Comparison of ENCODE assay signal across 24 cellular contexts in the genomic region with DNA sequence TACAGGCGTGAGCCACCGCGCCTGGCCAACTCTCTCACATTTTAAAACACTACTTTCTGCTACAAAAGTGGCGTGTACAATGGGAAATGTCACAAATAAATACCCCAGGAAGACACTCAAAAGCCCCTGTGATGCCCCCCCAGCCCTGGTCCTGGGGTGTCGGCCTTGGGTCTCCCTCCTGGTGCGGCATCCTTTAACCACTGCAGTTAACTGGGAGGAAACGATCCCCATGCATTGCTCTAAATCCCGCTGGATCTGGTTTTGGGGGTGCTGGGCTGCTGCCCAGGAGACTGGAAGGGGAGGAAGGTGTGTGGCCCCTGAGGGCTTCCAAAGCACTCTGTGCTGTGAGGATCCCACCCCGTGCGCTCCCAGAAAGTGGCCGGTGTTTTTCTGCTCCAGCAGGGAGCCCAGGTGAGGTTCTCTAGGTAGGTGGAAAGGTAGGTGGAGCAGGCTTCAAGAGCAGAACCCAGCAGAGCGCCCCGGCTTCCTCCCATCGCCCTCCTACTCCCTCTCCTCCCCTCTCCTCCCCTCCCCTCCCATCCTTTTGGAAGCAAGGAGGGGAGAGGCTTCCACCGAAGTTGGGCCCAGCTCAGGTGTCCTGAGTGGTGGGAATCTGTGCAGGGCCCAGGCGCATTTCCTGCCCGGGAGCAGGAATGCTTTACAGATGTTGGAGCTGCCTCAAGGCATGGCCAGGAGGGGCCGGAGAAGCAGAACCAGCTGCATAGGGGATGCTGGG.
DNase-seq lines count a peak whose midpoint lies in the region; ATAC-seq, FAIRE-seq and TF ChIP-seq lines count a peak whose summit lies in the region.
"Had no signal": no experiment of that assay in that cellular context is flagged by ENCODE, and none has a peak within 500 bp of the region (broad histone marks: within the 10 kb centered on the region; RNA-seq: fewer than 3 reads in every experiment).

No MANE protein-coding gene starts in this region.

- H3K9me2 ChIP-seq in GM23338 (ENCODE audit: insufficient read depth) = peaks cover 2% of the 10 kb centered on the region

- peaks cover 21% of the 10 kb centered on the region for H3K36me3 Mint-ChIP-seq in activated CD4-positive, alpha-beta T cell treated with anti-CD3 and anti-CD28 coated beads, Interleukin-2, amount 10 ng/mL, durations not matched to agents 24 days and 14 days (ENCODE audit: low read depth)
- peaks cover 23% of the 10 kb centered on the region for H3K36me3 Mint-ChIP-seq in activated CD4-positive, alpha-beta T cell treated with anti-CD3 and anti-CD28 coated beads for 36 hours (ENCODE audit: low read depth)
- H3K36me3 Mint-ChIP-seq in GM23338 (ENCODE audit: low read depth) = peaks cover 32% of the 10 kb centered on the region
- H3K36me3 Mint-ChIP-seq in endodermal cell (ENCODE audit: low read depth) = peaks cover 27% of the 10 kb centered on the region

- no peaks in the 10 kb centered on the region for H3K27me3 ChIP-seq in GM23338 (ENCODE audit: insufficient read depth)
- no peaks in the 10 kb centered on the region for H3K27me3 ChIP-seq in endodermal cell (ENCODE audit: control insufficient read depth, insufficient read depth, low read length, poor library complexity, severe bottlenecking)
- H3K27me3 ChIP-seq in trophoblast cell (ENCODE audit: insufficient read depth, low read length) = no peaks in the 10 kb centered on the region
- H3K27me3 ChIP-seq: adrenal gland, BLaER1, cardiac muscle cell, left lung, tibial nerve had no signal

- H2AFZ ChIP-seq in GM23338 (no peak overlapping the region), trophoblast cell (ENCODE audit: insufficient read depth, low read length, poor library complexity) (no peak overlapping the region)
- H2AFZ ChIP-seq: GM23248 had no signal

- H2BK5ac ChIP-seq in trophoblast cell (ENCODE audit: low read depth, low read length, poor library complexity) = no peak overlapping the region

- H3K36me3 ChIP-seq in GM23338 (ENCODE audit: insufficient read depth) (peaks cover 3% of the 10 kb centered on the region; the same call in 1 of the 2 replicates), endodermal cell (ENCODE audit: control insufficient read depth, insufficient read depth, low read length) (peaks cover 26% of the 10 kb centered on the region), trophoblast cell (ENCODE audit: control insufficient read depth in 1 of 2, insufficient read depth in 2 of 2, low read length in 2 of 2) (peaks cover 12 to 19% of the 10 kb centered on the region in 2 experiments)
- H3K36me3 ChIP-seq: cardiac muscle cell had no signal

- no peak overlapping the region for H2BK120ac ChIP-seq in trophoblast cell (ENCODE audit: insufficient read depth, low read length, poor library complexity)

- H3K27ac ChIP-seq in GM23338 (ENCODE audit: low read depth) (peak overlapping the region; percentile 81), endodermal cell (ENCODE audit: low read depth, low read length) (no peak overlapping the region), trophoblast cell (ENCODE audit: low read depth, low read length) (no peak overlapping the region)
- H3K27ac ChIP-seq: adrenal gland, BLaER1, cardiac muscle cell, GM23248, left lung, tibial nerve had no signal

- H3K9me3 Mint-ChIP-seq in activated CD4-positive, alpha-beta T cell treated with anti-CD3 and anti-CD28 coated beads, Interleukin-2, amount 10 ng/mL, durations not matched to agents 24 days and 14 days = no peaks in the 10 kb centered on the region
- no peaks in the 10 kb centered on the region for H3K9me3 Mint-ChIP-seq in activated CD4-positive, alpha-beta T cell treated with anti-CD3 and anti-CD28 coated beads for 36 hours (ENCODE audit: low read depth)
- H3K9me3 Mint-ChIP-seq in GM23338 (peaks cover 5% of the 10 kb centered on the region; the same call in 2 of the 3 replicates), endodermal cell (no peaks in the 10 kb centered on the region)
- H3K9me3 Mint-ChIP-seq: activated T-helper 1 cell treated with anti-CD3 and anti-CD28 coated beads, Interleukin-12 subunit alpha, Interleukin-12 subunit beta, Interleukin-2, Interleukin-4 antibody, amounts not matched to agents 30 ng/mL and 10 ng/mL and 1 ng/mL, durations not matched to agents 14 hours and 24 hours and 36 hours had no signal

- no peak overlapping the region for H2BK12ac ChIP-seq in trophoblast cell (ENCODE audit: low read length)

- CTCF ChIA-PET in activated CD4-positive, alpha-beta T cell treated with anti-CD3 and anti-CD28 coated beads for 36 hours (lab: Charles Lee) = interaction anchor here (0.8 to 1.3 kb wide), 2 partner anchors 47 to 470 kb away, joined by 3 to 4 read pairs; no protein-coding TSS in a partner anchor

- H3K4me3 ChIP-seq in GM23338 = no peak overlapping the region
- no peak overlapping the region for H3K4me3 ChIP-seq in endodermal cell (ENCODE audit: low read length)
- H3K4me3 ChIP-seq in trophoblast cell (ENCODE audit: low read depth, low read length) = no peak overlapping the region
- H3K4me3 ChIP-seq: adrenal gland, BLaER1, cardiac muscle cell, GM23248, left lung, mucosa of descending colon, tibial nerve had no signal

- no peak overlapping the region for H3K9ac ChIP-seq in endodermal cell (ENCODE audit: extremely low read depth, low read length, poor library complexity, severe bottlenecking)
- H3K9ac ChIP-seq in trophoblast cell (ENCODE audit: low read length) = no peak overlapping the region
- H3K9ac ChIP-seq: BLaER1, GM23248 had no signal

- 84 to 91% methylated on average over 5 to 15 of the region's 18 CpGs for WGBS in endodermal cell (ENCODE audit: insufficient coverage in 1 of 2, insufficient read length in 1 of 2), 2 experiments
- WGBS in trophoblast cell (ENCODE audit: extremely low coverage, insufficient coverage, insufficient read length) = no CpG with 5 or more reads among the region's 18 CpGs

- intact Hi-C loops in activated CD4-positive, alpha-beta T cell treated with anti-CD3 and anti-CD28 coated beads, Interleukin-2, amount 10 ng/mL, durations not matched to agents 24 days and 14 days (cut with micrococcal nuclease) = no loop called here
- intact Hi-C loops in activated CD4-positive, alpha-beta T cell treated with anti-CD3 and anti-CD28 coated beads for 36 hours (cut with DNase I, micrococcal nuclease) = no loop called here

- DNase-seq in activated CD4-positive, alpha-beta T cell treated with anti-CD3 and anti-CD28 coated beads, Interleukin-2, amount 10 ng/mL, durations not matched to agents 24 days and 14 days = no peak
- DNase-seq in activated CD4-positive, alpha-beta T cell treated with anti-CD3 and anti-CD28 coated beads for 36 hours = no peak
- DNase-seq in GM23338 (ENCODE audit: low spot score) = peak; percentile 84
- peak; percentile 87 for DNase-seq in endodermal cell
- DNase-seq in trophoblast cell = peak; percentile 48 to 57
- no peak for DNase-seq in activated CD4-positive, CD25-positive, alpha-beta regulatory T cell treated with anti-CD3 and anti-CD28 coated beads, Interleukin-2, amount 50 U/mL, for 72 hours
- DNase-seq in GM12891 (ENCODE audit: insufficient read length, low spot score) = no peak
- DNase-seq in AG08395 (ENCODE audit: low spot score) = no peak
- DNase-seq: activated CD4-positive, alpha-beta T cell treated with anti-CD3 and anti-CD28 coated beads, Interleukin-2, amount 50 U/mL, for 1 hour; GM23248; mucosa of descending colon; NCI-H1092 treated with DMSO at 0.1 percent for 48 hours; NCI-H2081; NCI-H524; stimulated activated naive CD4-positive, alpha-beta T cell treated with Interleukin-2 at 50 U/mL for 16 hours had no signal

- no peak overlapping the region for H3K23ac ChIP-seq in trophoblast cell (ENCODE audit: low read length)

- H3K9me3 ChIP-seq in endodermal cell (ENCODE audit: control insufficient read depth, low read length) = no peaks in the 10 kb centered on the region
- H3K9me3 ChIP-seq in trophoblast cell (ENCODE audit: insufficient read depth, low read depth, low read length) = no peaks in the 10 kb centered on the region
- H3K9me3 ChIP-seq: adrenal gland, BLaER1, left lung, mucosa of descending colon, tibial nerve had no signal

- no peak overlapping the region for H4K12ac ChIP-seq in trophoblast cell (ENCODE audit: low read depth, low read length)

- peaks cover 2% of the 10 kb centered on the region for H3K4me1 Mint-ChIP-seq in activated CD4-positive, alpha-beta T cell treated with anti-CD3 and anti-CD28 coated beads, Interleukin-2, amount 10 ng/mL, durations not matched to agents 24 days and 14 days
- no peaks in the 10 kb centered on the region for H3K4me1 Mint-ChIP-seq in activated CD4-positive, alpha-beta T cell treated with anti-CD3 and anti-CD28 coated beads for 36 hours
- H3K4me1 Mint-ChIP-seq in GM23338 = peaks cover 22% of the 10 kb centered on the region
- H3K4me1 Mint-ChIP-seq in endodermal cell = no peaks in the 10 kb centered on the region

- POLR2A ChIA-PET in activated CD4-positive, alpha-beta T cell treated with anti-CD3 and anti-CD28 coated beads for 36 hours (lab: Charles Lee) = no interaction called here

- no peaks in the 10 kb centered on the region for H3K27me3 Mint-ChIP-seq in activated CD4-positive, alpha-beta T cell treated with anti-CD3 and anti-CD28 coated beads, Interleukin-2, amount 10 ng/mL, durations not matched to agents 24 days and 14 days
- no peaks in the 10 kb centered on the region for H3K27me3 Mint-ChIP-seq in activated CD4-positive, alpha-beta T cell treated with anti-CD3 and anti-CD28 coated beads for 36 hours
- H3K27me3 Mint-ChIP-seq in GM23338 (ENCODE audit: insufficient read depth, low read depth, poor library complexity) (peaks cover 27% of the 10 kb centered on the region), endodermal cell (ENCODE audit: insufficient read depth) (peaks cover 5% of the 10 kb centered on the region)

- no peak overlapping the region for H3K4ac ChIP-seq in trophoblast cell (ENCODE audit: low read depth, low read length)

- no peaks in the 10 kb centered on the region for H4K20me1 ChIP-seq in GM23338 (replicated peaks; ENCODE audit: insufficient read depth)

- TF ChIP-seq POLR2A in GM12891 (IDR thresholded peaks at IDR 0.05; ENCODE audit: low read depth, low read length) = no peak

- H4K91ac ChIP-seq in trophoblast cell (ENCODE audit: low read depth, low read length) = no peak overlapping the region

- H3K27ac Mint-ChIP-seq in activated CD4-positive, alpha-beta T cell treated with anti-CD3 and anti-CD28 coated beads, Interleukin-2, amount 10 ng/mL, durations not matched to agents 24 days and 14 days = peak overlapping the region; percentile 22
- no peak overlapping the region for H3K27ac Mint-ChIP-seq in activated CD4-positive, alpha-beta T cell treated with anti-CD3 and anti-CD28 coated beads for 36 hours
- peak overlapping the region; percentile 82; the same call in 1 of the 2 replicates for H3K27ac Mint-ChIP-seq in GM23338
- H3K27ac Mint-ChIP-seq in endodermal cell = no peak overlapping the region
- H3K27ac Mint-ChIP-seq: activated T-helper 1 cell treated with anti-CD3 and anti-CD28 coated beads, Interleukin-12 subunit alpha, Interleukin-12 subunit beta, Interleukin-2, Interleukin-4 antibody, amounts not matched to agents 30 ng/mL and 10 ng/mL and 1 ng/mL, durations not matched to agents 14 hours and 24 hours and 36 hours had no signal

- no peaks in the 10 kb centered on the region for H3F3A ChIP-seq in GM23338 (replicated peaks; ENCODE audit: low read depth)

- H3K4me3 Mint-ChIP-seq in activated CD4-positive, alpha-beta T cell treated with anti-CD3 and anti-CD28 coated beads, Interleukin-2, amount 10 ng/mL, durations not matched to agents 24 days and 14 days = no peak overlapping the region
- no peak overlapping the region for H3K4me3 Mint-ChIP-seq in activated CD4-positive, alpha-beta T cell treated with anti-CD3 and anti-CD28 coated beads for 36 hours
- no peak overlapping the region for H3K4me3 Mint-ChIP-seq in GM23338
- no peak overlapping the region for H3K4me3 Mint-ChIP-seq in endodermal cell
- H3K4me3 Mint-ChIP-seq: activated T-helper 1 cell treated with anti-CD3 and anti-CD28 coated beads, Interleukin-12 subunit alpha, Interleukin-12 subunit beta, Interleukin-2, Interleukin-4 antibody, amounts not matched to agents 30 ng/mL and 10 ng/mL and 1 ng/mL, durations not matched to agents 14 hours and 24 hours and 36 hours had no signal

- H3K79me1 ChIP-seq in trophoblast cell (ENCODE audit: low read length) = no peaks in the 10 kb centered on the region

- H3K79me2 ChIP-seq in GM23338 (replicated peaks; ENCODE audit: insufficient read depth) = no peaks in the 10 kb centered on the region
- no peaks in the 10 kb centered on the region for H3K79me2 ChIP-seq in trophoblast cell (ENCODE audit: control insufficient read depth, insufficient read depth, low read length, poor library complexity)

- H3K18ac ChIP-seq in trophoblast cell (ENCODE audit: low read length) = no peak overlapping the region

- TF ChIP-seq CTCF in GM23338 (conservative IDR thresholded peaks at IDR 0.05; ENCODE audit: low read depth in 2 of 2) (no peak), endodermal cell (conservative IDR thresholded peaks at IDR 0.05) (no peak)

- H3K4me1 ChIP-seq in GM23338 (ENCODE audit: insufficient read depth) (peaks cover 13% of the 10 kb centered on the region), endodermal cell (ENCODE audit: control insufficient read depth, insufficient read depth, low read length) (no peaks in the 10 kb centered on the region), trophoblast cell (ENCODE audit: control insufficient read depth in 1 of 2, insufficient read depth in 2 of 2, low read length in 2 of 2) (peaks cover 0 to 2% of the 10 kb centered on the region in 2 experiments)
- H3K4me1 ChIP-seq: adrenal gland, BLaER1, left lung had no signal

- H3K4me2 ChIP-seq in GM23338 (peak overlapping the region; percentile 32; the same call in 1 of the 2 replicates), trophoblast cell (ENCODE audit: low read length) (no peak overlapping the region)
- H3K4me2 ChIP-seq: BLaER1 had no signal

- H4K8ac ChIP-seq in trophoblast cell (ENCODE audit: low read depth, low read length) = no peak overlapping the region

- H2AK5ac ChIP-seq in trophoblast cell (ENCODE audit: low read length) = no peak overlapping the region

- no peak for ATAC-seq in activated CD4-positive, alpha-beta T cell treated with anti-CD3 and anti-CD28 coated beads for 36 hours
- peak; percentile 66 for ATAC-seq in GM23338
- ATAC-seq: left lung, mucosa of descending colon had no signal

- H3K14ac ChIP-seq in trophoblast cell (ENCODE audit: low read length) = no peak overlapping the region

- FAIRE-seq in GM12891 (lab: Jason Lieb, UNC) = no peak
- FAIRE-seq: D721Med, frontal cortex, HTR-8/SVneo had no signal

Comparison
In these comparisons a context has a peak if more than half of its experiments do, and no peak if none do; other contexts are left out.
1. H3K27ac Mint-ChIP-seq: peak in activated CD4-positive, alpha-beta T cell treated with anti-CD3 and anti-CD28 coated beads, Interleukin-2, amount 10 ng/mL, durations not matched to agents 24 days and 14 days (single experiment) and GM23338 (single experiment); none in activated CD4-positive, alpha-beta T cell treated with anti-CD3 and anti-CD28 coated beads for 36 hours (single experiment) and endodermal cell (single experiment).
2. DNase-seq: peak in GM23338 (single experiment), endodermal cell (single experiment) and trophoblast cell (2 of 2); none in activated CD4-positive, alpha-beta T cell treated with anti-CD3 and anti-CD28 coated beads, Interleukin-2, amount 10 ng/mL, durations not matched to agents 24 days and 14 days (single experiment), activated CD4-positive, alpha-beta T cell treated with anti-CD3 and anti-CD28 coated beads for 36 hours (single experiment), activated CD4-positive, CD25-positive, alpha-beta regulatory T cell treated with anti-CD3 and anti-CD28 coated beads, Interleukin-2, amount 50 U/mL, for 72 hours (single experiment), GM12891 (single experiment) and AG08395 (single experiment).